Comparison of ENCODE assay signal across 1 cellular context in the genomic region with DNA sequence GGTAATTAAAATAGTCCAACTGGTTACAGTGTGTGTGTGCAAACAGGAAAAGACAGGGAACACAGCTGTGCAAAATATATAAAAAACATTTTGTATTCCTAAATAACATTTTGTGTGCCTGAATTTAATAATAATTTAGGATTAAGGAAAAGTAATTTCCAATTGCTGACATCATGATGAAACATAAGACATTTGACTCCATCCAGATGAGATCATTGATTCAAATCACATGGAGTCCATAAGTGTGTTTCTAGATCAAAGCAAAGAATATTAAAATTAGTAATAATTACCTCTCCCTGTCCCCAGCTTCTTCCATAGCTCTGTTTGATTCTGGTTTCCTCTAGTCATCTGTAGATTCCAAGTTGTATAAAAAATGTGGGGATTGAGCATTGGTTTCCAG.
TF ChIP-seq lines count a peak whose summit lies in the region.

No MANE protein-coding gene starts in this region.

TF ChIP-seq in HEK293, 187 proteins besides CTCF, POLR2A, EP300 and RAD21 (continued from another document):
- TF ChIP-seq, protein P1, sequence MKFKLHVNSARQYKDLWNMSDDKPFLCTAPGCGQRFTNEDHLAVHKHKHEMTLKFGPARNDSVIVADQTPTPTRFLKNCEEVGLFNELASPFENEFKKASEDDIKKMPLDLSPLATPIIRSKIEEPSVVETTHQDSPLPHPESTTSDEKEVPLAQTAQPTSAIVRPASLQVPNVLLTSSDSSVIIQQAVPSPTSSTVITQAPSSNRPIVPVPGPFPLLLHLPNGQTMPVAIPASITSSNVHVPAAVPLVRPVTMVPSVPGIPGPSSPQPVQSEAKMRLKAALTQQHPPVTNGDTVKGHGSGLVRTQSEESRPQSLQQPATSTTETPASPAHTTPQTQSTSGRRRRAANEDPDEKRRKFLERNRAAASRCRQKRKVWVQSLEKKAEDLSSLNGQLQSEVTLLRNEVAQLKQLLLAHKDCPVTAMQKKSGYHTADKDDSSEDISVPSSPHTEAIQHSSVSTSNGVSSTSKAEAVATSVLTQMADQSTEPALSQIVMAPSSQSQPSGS (tag by site-specific recombination; IDR thresholded peaks at IDR 0.05; ENCODE audit: low read depth) = peak; percentile 79
- TF ChIP-seq, protein P2, sequence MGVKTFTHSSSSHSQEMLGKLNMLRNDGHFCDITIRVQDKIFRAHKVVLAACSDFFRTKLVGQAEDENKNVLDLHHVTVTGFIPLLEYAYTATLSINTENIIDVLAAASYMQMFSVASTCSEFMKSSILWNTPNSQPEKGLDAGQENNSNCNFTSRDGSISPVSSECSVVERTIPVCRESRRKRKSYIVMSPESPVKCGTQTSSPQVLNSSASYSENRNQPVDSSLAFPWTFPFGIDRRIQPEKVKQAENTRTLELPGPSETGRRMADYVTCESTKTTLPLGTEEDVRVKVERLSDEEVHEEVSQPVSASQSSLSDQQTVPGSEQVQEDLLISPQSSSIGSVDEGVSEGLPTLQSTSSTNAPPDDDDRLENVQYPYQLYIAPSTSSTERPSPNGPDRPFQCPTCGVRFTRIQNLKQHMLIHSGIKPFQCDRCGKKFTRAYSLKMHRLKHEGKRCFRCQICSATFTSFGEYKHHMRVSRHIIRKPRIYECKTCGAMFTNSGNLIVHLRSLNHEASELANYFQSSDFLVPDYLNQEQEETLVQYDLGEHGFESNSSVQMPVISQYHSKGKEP (tag by site-specific recombination; IDR thresholded peaks at IDR 0.05) = no peak
- TF ChIP-seq, protein P3, sequence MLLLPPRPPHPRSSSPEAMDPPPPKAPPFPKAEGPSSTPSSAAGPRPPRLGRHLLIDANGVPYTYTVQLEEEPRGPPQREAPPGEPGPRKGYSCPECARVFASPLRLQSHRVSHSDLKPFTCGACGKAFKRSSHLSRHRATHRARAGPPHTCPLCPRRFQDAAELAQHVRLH (tag by site-specific recombination; IDR thresholded peaks at IDR 0.05) = no peak
